In genomic region chr16:50744911-50745310, GRCh38 we compare ENCODE assay signal across 10 cellular contexts. TPM values are rescaled to one million over a fixed set of nuclear protein-coding genes. Genes with fewer than 3 reads are reported as not detected.
A peak's percentile ranks its signal among the peaks of the same experiment; 100 is the strongest.
DNase-seq lines count a peak whose midpoint lies in the region; ATAC-seq and TF ChIP-seq lines count a peak whose summit lies in the region.
"Had no signal": no experiment of that assay in that cellular context is flagged by ENCODE, and none has a peak within 500 bp of the region (broad histone marks: within the 10 kb centered on the region; RNA-seq: fewer than 3 reads in every experiment).

No MANE protein-coding gene starts in this region.

- peaks cover 12 to 32% of the 10 kb centered on the region in 2 donors for H3K36me3 Mint-ChIP-seq in activated T-cell treated with anti-CD3 and anti-CD28 coated beads, Interleukin-2, amount 50 U/mL, for 72 hours (ENCODE audit: insufficient read depth in 2 of 2)
- H3K36me3 Mint-ChIP-seq in WTC11 = no peaks in the 10 kb centered on the region
- H3K36me3 Mint-ChIP-seq in stimulated activated memory B cell treated with anti-CD40 and anti-IgM and Interleukin-4, amounts not matched to agents 10 μg/mL and 1 μg/mL and 100 μg/mL, for 72 hours = peaks cover 38% of the 10 kb centered on the region

- no peak overlapping the region for H3K9ac ChIP-seq in fibroblast of lung (ENCODE audit: insufficient read depth, low read length)

- no peak for DNase-seq in activated T-cell treated with anti-CD3 and anti-CD28 coated beads, Interleukin-2, amount 50 U/mL, for 72 hours
- DNase-seq in activated T-cell treated with anti-CD3 and anti-CD28 coated beads, Interleukin-2, amount 50 U/mL, for 1 hour = no peak
- DNase-seq in WTC11 (ENCODE audit: low spot score) (no peak), fibroblast of lung (ENCODE audit: low read depth in 2 of 2) (peak in 1 of 2 donors; percentile 37), iPS-NIHi11 (ENCODE audit: low spot score) (no peak)
- DNase-seq: aorta, left ventricle myocardium superior had no signal

- H3K4me3 ChIP-seq in fibroblast of lung (replicated peaks in 1 of 4; ENCODE audit: control extremely low read depth in 1 of 4, insufficient read depth in 1 of 4, low read depth in 3 of 4, low read length in 4 of 4) = no peak overlapping the region

- H3K4me3 Mint-ChIP-seq in activated T-cell treated with anti-CD3 and anti-CD28 coated beads, Interleukin-2, amount 50 U/mL, for 72 hours = peak overlapping the region; percentile 94 to 99
- H3K4me3 Mint-ChIP-seq in WTC11 = no peak overlapping the region
- H3K4me3 Mint-ChIP-seq in stimulated activated memory B cell treated with anti-CD40 and anti-IgM and Interleukin-4, amounts not matched to agents 10 μg/mL and 1 μg/mL and 100 μg/mL, for 72 hours = peak overlapping the region; percentile 88

- no peaks in the 10 kb centered on the region for H3K79me2 ChIP-seq in fibroblast of lung (ENCODE audit: control insufficient read depth, insufficient read depth, low read length)

- no peak for ATAC-seq in activated T-cell treated with anti-CD3 and anti-CD28 coated beads, Interleukin-2, amount 50 U/mL, for 72 hours (replicated peaks in 1 of 2)
- no peak for ATAC-seq in WTC11
- ATAC-seq in stimulated activated memory B cell treated with anti-CD40 and anti-IgM and Interleukin-4, amounts not matched to agents 10 μg/mL and 1 μg/mL and 100 μg/mL, for 72 hours = no peak
- no peak for ATAC-seq in GM21360 (IDR thresholded peaks at IDR 0.05; ENCODE audit: unreplicated experiment)
- ATAC-seq in GM18520 (IDR thresholded peaks at IDR 0.05; ENCODE audit: unreplicated experiment) = no peak
- ATAC-seq: left ventricle myocardium superior had no signal

- H3K27ac Mint-ChIP-seq in activated T-cell treated with anti-CD3 and anti-CD28 coated beads, Interleukin-2, amount 50 U/mL, for 72 hours = peak overlapping the region; percentile 96
- peak overlapping the region; percentile 2; the same call in 1 of the 2 replicates for H3K27ac Mint-ChIP-seq in WTC11
- H3K27ac Mint-ChIP-seq in stimulated activated memory B cell treated with anti-CD40 and anti-IgM and Interleukin-4, amounts not matched to agents 10 μg/mL and 1 μg/mL and 100 μg/mL, for 72 hours = peak overlapping the region; percentile 90

- H3K27me3 ChIP-seq in fibroblast of lung (ENCODE audit: control insufficient read depth, insufficient read depth, low read length) = no peaks in the 10 kb centered on the region

- no peaks in the 10 kb centered on the region for H3K9me3 ChIP-seq in fibroblast of lung (ENCODE audit: control insufficient read depth, insufficient read depth, low read depth, low read length)

- no peaks in the 10 kb centered on the region for H3K27me3 Mint-ChIP-seq in activated T-cell treated with anti-CD3 and anti-CD28 coated beads, Interleukin-2, amount 50 U/mL, for 72 hours (ENCODE audit: low read depth)
- H3K27me3 Mint-ChIP-seq in WTC11 (ENCODE audit: low read depth) = no peaks in the 10 kb centered on the region; the same call in 1 of the 2 replicates
- H3K27me3 Mint-ChIP-seq in stimulated activated memory B cell treated with anti-CD40 and anti-IgM and Interleukin-4, amounts not matched to agents 10 μg/mL and 1 μg/mL and 100 μg/mL, for 72 hours = no peaks in the 10 kb centered on the region

- no peak overlapping the region for H2AFZ ChIP-seq in fibroblast of lung (ENCODE audit: low read length)

- POLR2A ChIA-PET in WTC11 (lab: Charles Lee) = no interaction called here

- TF ChIP-seq CTCF in WTC11 (IDR thresholded peaks at IDR 0.05) = no peak
- no peak for TF ChIP-seq CTCF in fibroblast of lung (conservative IDR thresholded peaks at IDR 0.05 in 1 of 2, IDR thresholded peaks at IDR 0.05 in 1 of 2; ENCODE audit: low read depth in 1 of 2, low read length in 2 of 2)

- peaks cover 74% of the 10 kb centered on the region for H3K4me1 Mint-ChIP-seq in activated T-cell treated with anti-CD3 and anti-CD28 coated beads, Interleukin-2, amount 50 U/mL, for 72 hours (ENCODE audit: low read depth)
- peaks cover 37% of the 10 kb centered on the region for H3K4me1 Mint-ChIP-seq in WTC11
- H3K4me1 Mint-ChIP-seq in stimulated activated memory B cell treated with anti-CD40 and anti-IgM and Interleukin-4, amounts not matched to agents 10 μg/mL and 1 μg/mL and 100 μg/mL, for 72 hours = peaks cover 69% of the 10 kb centered on the region

- H3K4me1 ChIP-seq in fibroblast of lung (ENCODE audit: control insufficient read depth, extremely low read depth, insufficient read depth, low read length) = peaks cover 7% of the 10 kb centered on the region

- peaks cover 0 to 1% of the 10 kb centered on the region in 2 donors for H3K9me3 Mint-ChIP-seq in activated T-cell treated with anti-CD3 and anti-CD28 coated beads, Interleukin-2, amount 50 U/mL, for 72 hours
- H3K9me3 Mint-ChIP-seq in WTC11 = no peaks in the 10 kb centered on the region
- no peaks in the 10 kb centered on the region for H3K9me3 Mint-ChIP-seq in stimulated activated memory B cell treated with anti-CD40 and anti-IgM and Interleukin-4, amounts not matched to agents 10 μg/mL and 1 μg/mL and 100 μg/mL, for 72 hours

- no peak overlapping the region for H3K27ac ChIP-seq in fibroblast of lung (ENCODE audit: insufficient read depth, low read length)

- H4K20me1 ChIP-seq in fibroblast of lung (ENCODE audit: control insufficient read depth, extremely low read depth, insufficient read depth, low read length) = no peaks in the 10 kb centered on the region

- CTCF ChIA-PET in WTC11 (lab: Charles Lee) = interaction anchor here (0.5 to 5.7 kb wide), 14 partner anchors 9 to 1073 kb away, joined by 3 to 44 read pairs (median 4); no protein-coding TSS in a partner anchor

- H3K36me3 ChIP-seq in fibroblast of lung (ENCODE audit: control insufficient read depth, insufficient read depth, low read length) = no peaks in the 10 kb centered on the region

- peak overlapping the region; percentile 52 for H3K4me2 ChIP-seq in fibroblast of lung (ENCODE audit: extremely low read depth, insufficient read depth, low read length)

TF ChIP-seq in WTC11, 78 proteins besides CTCF, POLR2A, EP300 and RAD21 (continues in another document):
- TF ChIP-seq ZNF425 (CRISPR knock-in tag; conservative IDR thresholded peaks at IDR 0.05) = no peak
- no peak for TF ChIP-seq ATF6 (CRISPR knock-in tag; IDR thresholded peaks at IDR 0.05)
- TF ChIP-seq ERG (CRISPR knock-in tag; IDR thresholded peaks at IDR 0.05) = no peak
- TF ChIP-seq RORB (CRISPR knock-in tag; IDR thresholded peaks at IDR 0.05) = no peak
- no peak for TF ChIP-seq FOXK1 (CRISPR knock-in tag; IDR thresholded peaks at IDR 0.05)
- TF ChIP-seq TEAD4 (CRISPR knock-in tag; IDR thresholded peaks at IDR 0.05) = no peak
- TF ChIP-seq NFYB (CRISPR knock-in tag; conservative IDR thresholded peaks at IDR 0.05; ENCODE audit: low read depth) = no peak

RNA-seq across cellular contexts. Expression of gene CYLD, which starts 3.0 kb away (rescaled TPM):
- 100 to 1,000 TPM; 194 to 222 TPM for total RNA-seq in activated T-cell treated with anti-CD3 and anti-CD28 coated beads, Interleukin-2, amount 50 U/mL, for 72 hours
- 9.4 to 10.8 TPM (median 9.6 TPM) in 3 replicates for total RNA-seq in WTC11 (2021)
- total RNA-seq in fibroblast of lung = 47.3 and 66.7 TPM in 2 replicates
- 22.1 and 24.3 TPM in 2 replicates for polyA plus RNA-seq in fibroblast of lung
- polyA plus RNA-seq in fibroblast of lung (2012) = 18.2 and 19.8 TPM in 2 replicates
- polyA minus RNA-seq in fibroblast of lung (ENCODE audit: low replicate concordance) = 6.0 and 10.2 TPM in 2 replicates

RNA-seq across cellular contexts. Expression of gene NOD2, which starts 51.5 kb away (rescaled TPM):
- 10 to 100 TPM; 11.3 to 13.0 TPM for total RNA-seq in activated T-cell treated with anti-CD3 and anti-CD28 coated beads, Interleukin-2, amount 50 U/mL, for 72 hours
- total RNA-seq in WTC11 (2021) (0.11 to 0.60 TPM (median 0.34 TPM) in 3 replicates), fibroblast of lung (0.26 and 0.50 TPM in 2 replicates)
- polyA plus RNA-seq in fibroblast of lung = 0.05 TPM in 1 of 2 replicates, not detected in the other
- polyA plus RNA-seq in fibroblast of lung (2012) = not detected in 2 replicates
- polyA minus RNA-seq in fibroblast of lung (ENCODE audit: low replicate concordance) = 0.82 TPM in 1 of 2 replicates, not detected in the other

Comparison
In these comparisons a context has a peak if more than half of its experiments do, and no peak if none do; other contexts are left out.
1. H3K27ac Mint-ChIP-seq: peak in every context shown above with its lines; median percentile 96 in activated T-cell treated with anti-CD3 and anti-CD28 coated beads, Interleukin-2, amount 50 U/mL, for 72 hours; 90 in stimulated activated memory B cell treated with anti-CD40 and anti-IgM and Interleukin-4, amounts not matched to agents 10 μg/mL and 1 μg/mL and 100 μg/mL, for 72 hours; 2 in WTC11.